ENCODE assay signal across 8 cellular contexts in the genomic region with DNA sequence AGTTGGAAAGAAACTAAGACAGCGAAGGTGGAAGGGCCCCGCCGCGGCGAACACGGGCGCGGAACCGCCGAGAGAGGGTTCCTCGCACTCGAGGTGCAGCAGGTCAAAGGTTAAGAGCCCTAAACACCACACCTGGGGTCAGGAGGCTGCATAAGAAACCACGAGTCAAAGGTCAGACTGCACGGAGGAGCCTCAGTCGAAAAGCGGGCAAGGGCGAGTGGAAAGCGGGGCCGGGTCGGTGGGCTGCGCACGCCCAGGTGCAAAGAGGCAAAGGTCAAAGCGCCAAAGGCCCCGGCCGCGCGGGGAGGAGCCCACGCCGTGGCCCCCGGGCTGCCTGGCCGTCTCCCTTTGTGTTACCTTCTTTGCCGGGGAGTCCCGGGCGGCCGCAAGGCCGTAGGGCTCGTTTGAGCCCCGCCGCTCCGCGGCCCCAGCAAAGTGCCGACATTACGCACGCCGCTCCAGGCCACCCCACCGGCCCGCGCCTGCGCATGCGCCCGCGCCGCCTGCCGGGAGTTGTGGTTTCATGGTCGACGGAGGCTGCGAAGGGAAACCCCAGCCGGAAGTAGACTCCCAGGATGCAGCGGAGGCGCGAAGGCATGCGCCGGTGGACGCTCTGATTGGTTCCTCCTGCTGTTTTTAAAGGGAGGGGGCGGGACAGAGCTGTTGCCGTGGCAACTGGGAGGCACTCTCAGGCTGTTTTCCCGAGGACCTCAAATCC. TPM values are rescaled to one million over a fixed set of nuclear protein-coding genes. Genes with fewer than 3 reads are reported as not detected.
DNase-seq lines count a peak whose midpoint lies in the region; ATAC-seq and TF ChIP-seq lines count a peak whose summit lies in the region.

Gene POLRMT, minus strand, starts transcription at position 470 of the 718 bp plus-strand sequence. Its CDS starts 25 bp downstream, at position 445.

- peak within 1 kb of the TSS; percentile 97 for H3K4me2 ChIP-seq in PC-9

- CTCF ChIA-PET in PC-9 (lab: Charles Lee) = interaction anchor here (1.2 kb wide), 1 partner anchor 127 kb away, joined by 6 read pairs; no protein-coding TSS in a partner anchor

- H3K36me3 ChIP-seq in PC-9 (ENCODE audit: low read depth) = 0 out of 2 replicates have a peak, but pooled peaks cover 7% of the 10 kb centered on the region

- peak; percentile 50 for ATAC-seq in GM21717 (IDR thresholded peaks at IDR 0.05; ENCODE audit: unreplicated experiment)

- no peak for TF ChIP-seq CTCF in PC-9 (conservative IDR thresholded peaks at IDR 0.05)

- H4K20me1 ChIP-seq in PC-9 (ENCODE audit: insufficient read depth) = peaks cover 11% of the 10 kb centered on the region

- H3K4me1 ChIP-seq in PC-9 (replicated peaks; ENCODE audit: insufficient read depth) = peaks cover 8% of the 10 kb centered on the region
- peaks cover 22% of the 10 kb centered on the region for H3K4me1 ChIP-seq in mononuclear cell (ENCODE audit: insufficient read depth, low read length)

- H3K27ac ChIP-seq in PC-9 = no peak within 1 kb of the TSS
- peak within 1 kb of the TSS; percentile 42 for H3K27ac ChIP-seq in epithelial cell of prostate

- peaks cover 8% of the 10 kb centered on the region; the same call in 1 of the 2 replicates for H3F3A ChIP-seq in PC-9 (ENCODE audit: insufficient read depth, low read depth)

- H3K4me3 ChIP-seq in PC-9 = peak within 1 kb of the TSS; percentile 87
- peak within 1 kb of the TSS; percentile 80 for H3K4me3 ChIP-seq in mononuclear cell (ENCODE audit: low read length)

- no peaks in the 10 kb centered on the region for H3K9me3 ChIP-seq in PC-9 (ENCODE audit: insufficient read depth, low read depth)
- H3K9me3 ChIP-seq in mononuclear cell (ENCODE audit: low read depth, low read length) = no peaks in the 10 kb centered on the region

- peak within 1 kb of the TSS; percentile 98 for H2AFZ ChIP-seq in PC-9

- intact Hi-C loops in PC-9 (cut with micrococcal nuclease; ENCODE audit: unreplicated experiment) = no loop called here

- in situ Hi-C loops in KBM-7 (cut with MboI; ENCODE audit: low pct_unique_long_range_greater_than_20kb, low sequenced_read_pairs) = no loop called here

- H3K9me2 ChIP-seq in PC-9 (ENCODE audit: insufficient read depth) = no peaks in the 10 kb centered on the region

- H3K27me3 ChIP-seq in PC-9 (ENCODE audit: insufficient read depth, low read depth) = no peaks in the 10 kb centered on the region
- H3K27me3 ChIP-seq in mononuclear cell (ENCODE audit: insufficient read depth, low read length) = no peaks in the 10 kb centered on the region

- POLR2A ChIA-PET in PC-9 (lab: Charles Lee; ENCODE audit: unreplicated experiment) = no interaction called here

- peak; percentile 85 for DNase-seq in DMS153 (lab: John Stamatoyannopoulos, UW)
- DNase-seq in KBM-7 = peak; percentile 98
- DNase-seq in PC-9 = peak; percentile 91 to 95
- peak; percentile 93 for DNase-seq in activated T-cell treated with anti-CD3 and anti-CD28 coated beads, Interleukin-2, amount 50 U/mL, for 1 hour
- DNase-seq in epithelial cell of prostate (ENCODE audit: low read depth, low spot score) = peak; percentile 89
- peak; percentile 93 to 95 for DNase-seq in stimulated activated CD8-positive, alpha-beta memory T cell treated with anti-CD3 and anti-CD28 coated beads, Interleukin-2, amount 100 ng/mL, for 48 hours (ENCODE audit: low read depth in 2 of 2)

- BruUV-seq in PC-9 (replicated peaks; lab: Mats Ljungman, UMichigan) = no TSS peak

- H3K79me2 ChIP-seq in PC-9 (ENCODE audit: low read depth) = peaks cover 34% of the 10 kb centered on the region

RNA-seq across cellular contexts. Expression of gene POLRMT, which starts in this region (rescaled TPM):
- total RNA-seq in PC-9 (2021) (46.4 and 57.1 TPM in 2 replicates), mononuclear cell (16.8 TPM)
